In the genomic region with DNA sequence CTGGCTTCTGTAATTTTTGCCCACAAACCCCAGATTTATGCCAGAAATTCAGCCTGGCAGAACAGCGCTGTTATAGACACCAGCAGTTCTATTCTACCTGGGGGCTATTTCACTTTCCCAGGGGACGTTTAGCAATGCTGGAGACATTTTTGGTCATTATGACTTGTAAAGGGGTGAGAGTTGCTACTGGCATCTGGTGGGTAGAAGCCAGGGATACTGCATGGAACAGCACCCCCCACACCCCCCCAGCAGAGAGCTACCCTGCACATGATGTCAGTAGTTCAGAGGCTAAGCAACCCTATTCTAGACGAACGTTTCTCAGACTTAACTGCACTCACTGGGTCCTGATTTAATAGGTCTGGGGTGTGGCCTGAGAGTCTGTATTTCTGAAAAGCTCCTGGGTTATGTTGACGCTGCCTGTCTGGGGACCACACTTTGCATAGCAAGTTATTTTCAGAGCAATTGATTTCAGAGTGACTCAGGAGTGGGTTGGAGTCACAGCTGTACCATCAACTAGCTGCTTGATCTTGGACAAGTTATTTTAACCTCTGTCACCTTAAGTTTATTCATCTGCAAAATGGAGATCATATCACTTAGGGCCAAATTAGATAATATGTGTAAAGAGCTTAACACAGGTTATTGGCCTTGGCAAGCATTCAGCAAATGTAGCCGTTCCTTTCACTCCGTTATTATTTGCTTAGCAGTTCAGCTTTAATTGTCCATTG, we compare ENCODE assay signal across 10 cellular contexts. TPM values are rescaled to one million over a fixed set of nuclear protein-coding genes. Genes with fewer than 3 reads are reported as not detected.
DNase-seq lines count a peak whose midpoint lies in the region; ATAC-seq and TF ChIP-seq lines count a peak whose summit lies in the region.
"Had no signal": no experiment of that assay in that cellular context is flagged by ENCODE, and none has a peak within 500 bp of the region (broad histone marks: within the 10 kb centered on the region; RNA-seq: fewer than 3 reads in every experiment).

No MANE protein-coding gene starts in this region.

- in situ Hi-C loops in GM23248 (cut with MboI) = no loop called here

- no peak overlapping the region for H3K9ac ChIP-seq in GM23248
- H3K9ac ChIP-seq: parathyroid adenoma had no signal

- no peaks in the 10 kb centered on the region for H3F3A ChIP-seq in GM23248 (ENCODE audit: insufficient read depth)

- no peak overlapping the region for H3K27ac ChIP-seq in GM23248
- H3K27ac ChIP-seq: parathyroid adenoma, tibial nerve had no signal

- H3K27ac Mint-ChIP-seq in activated B cell treated with CpG ODN at 0.5 μM for 24 hours = no peak overlapping the region

- WGBS in GM23248 (ENCODE audit: low coverage in 1 of 2, low lambda C conversion rate in 2 of 2, missing lambda C conversion rate in 2 of 2), 2 experiments = 84 to 86% methylated on average over 7 of the region's 7 CpGs

- peak; percentile 29 for TF ChIP-seq POLR2A in GM15510 (IDR thresholded peaks at IDR 0.05; ENCODE audit: borderline replicate concordance, extremely low read depth, insufficient read length)

- no peaks in the 10 kb centered on the region for H3K9me3 Mint-ChIP-seq in activated B cell treated with CpG ODN at 0.5 μM for 24 hours

- H3K36me3 Mint-ChIP-seq in activated B cell treated with CpG ODN at 0.5 μM for 24 hours (ENCODE audit: low read depth) = peaks cover 7% of the 10 kb centered on the region

- DNase-seq in activated B cell treated with CpG ODN at 0.5 μM for 24 hours = no peak
- DNase-seq in NCI-H2227 (lab: John Stamatoyannopoulos, UW; ENCODE audit: unreplicated experiment) = no peak
- DNase-seq in GM23248 = no peak
- DNase-seq in MV-4-11 (lab: John Stamatoyannopoulos, UW) = no peak
- no peak for DNase-seq in T-helper 9 cell

- no peaks in the 10 kb centered on the region for H3K36me3 ChIP-seq in GM23248 (ENCODE audit: low read depth)
- H3K36me3 ChIP-seq: tibial nerve had no signal

- no peaks in the 10 kb centered on the region for H4K20me1 ChIP-seq in GM23248 (ENCODE audit: insufficient read depth)

- peak overlapping the region; percentile 21 for H3K4me3 Mint-ChIP-seq in activated B cell treated with CpG ODN at 0.5 μM for 24 hours

- no peaks in the 10 kb centered on the region for H3K27me3 ChIP-seq in GM23248 (replicated peaks; ENCODE audit: insufficient read depth)
- H3K27me3 ChIP-seq: tibial nerve had no signal

- no peaks in the 10 kb centered on the region for H3K9me3 ChIP-seq in GM23248 (ENCODE audit: low read depth)

- intact Hi-C loops in activated B cell treated with CpG ODN at 0.5 μM for 24 hours (cut with micrococcal nuclease) = loop anchor here (1.0 to 5.0 kb wide), 3 partner anchors 15 to 48 kb away; a partner anchor contains a TSS

- peaks cover 96% of the 10 kb centered on the region for H3K4me1 Mint-ChIP-seq in activated B cell treated with CpG ODN at 0.5 μM for 24 hours

- H3K27me3 Mint-ChIP-seq in activated B cell treated with CpG ODN at 0.5 μM for 24 hours = no peaks in the 10 kb centered on the region

- ATAC-seq in GM21515 (IDR thresholded peaks at IDR 0.05; ENCODE audit: unreplicated experiment) = peak; percentile 94
- peak; percentile 91 for ATAC-seq in HG03520 (IDR thresholded peaks at IDR 0.05; ENCODE audit: unreplicated experiment)
- peak; percentile 90 for ATAC-seq in activated B cell treated with CpG ODN at 0.5 μM for 24 hours (ENCODE audit: low read depth)

- H3K4me3 ChIP-seq in GM23248 = no peak overlapping the region
- H3K4me3 ChIP-seq: tibial nerve had no signal

- no peak overlapping the region for H3K4me2 ChIP-seq in GM23248 (ENCODE audit: unreplicated experiment)

- no peak for TF ChIP-seq CTCF in activated B cell treated with CpG ODN at 0.5 μM for 24 hours (IDR thresholded peaks at IDR 0.05)

- peaks cover 13% of the 10 kb centered on the region; the same call in 1 of the 2 replicates for H3K79me2 ChIP-seq in GM23248 (ENCODE audit: insufficient read depth)
- H3K79me2 ChIP-seq: parathyroid adenoma had no signal

- POLR2A ChIA-PET in activated B cell treated with CpG ODN at 0.5 μM for 24 hours (lab: Charles Lee) = interaction anchor here (0.5 to 1.8 kb wide), 10 partner anchors 12 to 123 kb away, joined by 3 to 13 read pairs (median 4); no protein-coding TSS in a partner anchor

- CTCF ChIA-PET in activated B cell treated with CpG ODN at 0.5 μM for 24 hours (lab: Charles Lee) = interaction anchor here (0.9 kb wide), 2 partner anchors 45 to 124 kb away, joined by 3 to 8 read pairs; no protein-coding TSS in a partner anchor

- H3K9me2 ChIP-seq in GM23248 (ENCODE audit: insufficient read depth) = no peaks in the 10 kb centered on the region

- H2AFZ ChIP-seq in GM23248 = no peak overlapping the region
- H2AFZ ChIP-seq: parathyroid adenoma had no signal

- no peaks in the 10 kb centered on the region for H3K4me1 ChIP-seq in GM23248 (ENCODE audit: insufficient read depth)
- H3K4me1 ChIP-seq: parathyroid adenoma had no signal

RNA-seq across cellular contexts. Expression of a gene that starts 48.5 kb away (rescaled TPM):
- 40.1 and 40.6 TPM in 2 replicates for total RNA-seq in activated B cell treated with CpG ODN at 0.5 μM for 24 hours
- total RNA-seq in GM23248 (2014; rRNA removed; shearing (Covaris generic)) = 5.4 and 18.1 TPM in 2 replicates
- 3.7 TPM in 2 replicates for polyA plus RNA-seq in GM23248 (2016; fragmentation: Nextera tagmentation; extraction: Ambion mirVana)
